ENCODE assay signal across 39 cellular contexts in the genomic region with DNA sequence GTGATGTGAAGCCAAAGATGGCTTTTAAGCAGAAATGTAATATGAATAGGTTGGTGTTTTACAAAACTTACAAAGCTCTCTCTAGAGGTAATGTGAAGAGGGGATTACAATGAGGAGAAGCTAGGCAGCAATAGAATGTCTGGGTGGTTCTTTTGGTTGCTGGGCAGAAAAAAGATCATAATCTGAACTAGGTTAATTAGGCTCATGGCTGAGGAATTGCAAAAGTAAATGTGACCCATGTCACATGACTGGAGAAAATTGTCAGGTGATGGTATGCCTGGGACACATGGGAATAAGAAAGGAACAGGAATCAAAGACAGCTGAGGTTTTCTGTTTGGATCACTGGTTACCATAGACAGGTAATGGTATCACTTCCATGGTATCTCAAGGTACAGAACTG. TPM values are rescaled to one million over a fixed set of nuclear protein-coding genes. Genes with fewer than 3 reads are reported as not detected.
"Had no signal": no experiment of that assay in that cellular context is flagged by ENCODE, and none has a peak within 500 bp of the region (broad histone marks: within the 10 kb centered on the region; RNA-seq: fewer than 3 reads in every experiment).

No MANE protein-coding gene starts in this region.

- H3K4me1 ChIP-seq: adrenal gland, body of pancreas, breast epithelium had no signal

- H3K27ac ChIP-seq: adrenal gland, body of pancreas, brain microvascular endothelial cell, breast epithelium, VCaP had no signal

- H3K9me3 Mint-ChIP-seq: activated T-helper 1 cell treated with anti-CD3 and anti-CD28 coated beads, Interleukin-12 subunit alpha, Interleukin-12 subunit beta, Interleukin-2, Interleukin-4 antibody, amounts not matched to agents 30 ng/mL and 10 ng/mL and 1 ng/mL, durations not matched to agents 14 hours and 24 hours and 36 hours had no signal

- H3K4me3 ChIP-seq: adrenal gland, body of pancreas, breast epithelium had no signal

- H3K27ac Mint-ChIP-seq: activated CD4-positive, alpha-beta memory T cell treated with anti-CD3 and anti-CD28 coated beads, Interleukin-2, amount 10 ng/mL, durations not matched to agents 7 days and 5 days; activated CD4-positive, alpha-beta T cell treated with anti-CD3 and anti-CD28 coated beads for 36 hours; activated CD4-positive, alpha-beta T cell treated with anti-CD3 and anti-CD28 coated beads, Interleukin-2, amount 10 ng/mL, durations not matched to agents 7 days and 5 days; activated CD8-positive, alpha-beta memory T cell treated with anti-CD3 and anti-CD28 coated beads, Interleukin-2, amount 10 ng/mL, durations not matched to agents 7 days and 5 days; activated CD8-positive, alpha-beta T cell treated with anti-CD3 and anti-CD28 coated beads, Interleukin-2, amount 10 ng/mL, durations not matched to agents 7 days and 5 days; activated naive CD4-positive, alpha-beta T cell treated with anti-CD3 and anti-CD28 coated beads for 36 hours; activated naive CD4-positive, alpha-beta T cell treated with anti-CD3 and anti-CD28 coated beads, Interleukin-2, amount 50 U/mL, for 72 hours; activated naive CD8-positive, alpha-beta T cell treated with anti-CD3 and anti-CD28 coated beads for 36 hours; activated T-cell treated with anti-CD3 and anti-CD28 coated beads, Interleukin-2, amount 50 U/mL, for 24 hours; activated T-helper 1 cell treated with anti-CD3 and anti-CD28 coated beads, Interleukin-12 subunit alpha, Interleukin-12 subunit beta, Interleukin-2, Interleukin-4 antibody, amounts not matched to agents 30 ng/mL and 10 ng/mL and 1 ng/mL, durations not matched to agents 14 hours and 24 hours and 36 hours; activated T-helper 17 cell treated with anti-CD3 and anti-CD28 coated beads, Interleukin-2, amount 50 U/mL, for 72 hours; T-helper 1 cell treated with Interleukin-12 subunit alpha and Interleukin-12 subunit beta and Interleukin-4 antibody, amounts not matched to agents 30 μg/mL and 1 μg/mL, for 36 hours; T-helper 2 cell treated with Interferon-gamma antibody and Interleukin-4, amounts not matched to agents 5 μg/mL and 100 μg/mL, for 36 hours had no signal

- H3K27me3 Mint-ChIP-seq: activated CD4-positive, alpha-beta memory T cell treated with anti-CD3 and anti-CD28 coated beads, Interleukin-2, amount 10 ng/mL, durations not matched to agents 7 days and 5 days; activated CD4-positive, alpha-beta T cell treated with anti-CD3 and anti-CD28 coated beads for 36 hours; activated CD4-positive, alpha-beta T cell treated with anti-CD3 and anti-CD28 coated beads, Interleukin-2, amount 10 ng/mL, durations not matched to agents 7 days and 5 days; activated CD8-positive, alpha-beta memory T cell treated with anti-CD3 and anti-CD28 coated beads, Interleukin-2, amount 10 ng/mL, durations not matched to agents 7 days and 5 days; activated naive CD8-positive, alpha-beta T cell treated with anti-CD3 and anti-CD28 coated beads for 36 hours; activated T-cell treated with anti-CD3 and anti-CD28 coated beads, Interleukin-2, amount 50 U/mL, for 24 hours; activated T-helper 17 cell treated with anti-CD3 and anti-CD28 coated beads, Interleukin-2, amount 50 U/mL, for 72 hours had no signal

- H3K27me3 ChIP-seq: adrenal gland, body of pancreas, brain microvascular endothelial cell, breast epithelium had no signal

- H3K4me3 Mint-ChIP-seq: activated CD4-positive, alpha-beta memory T cell treated with anti-CD3 and anti-CD28 coated beads, Interleukin-2, amount 10 ng/mL, durations not matched to agents 7 days and 5 days; activated CD4-positive, alpha-beta T cell treated with anti-CD3 and anti-CD28 coated beads for 36 hours; activated CD4-positive, alpha-beta T cell treated with anti-CD3 and anti-CD28 coated beads, Interleukin-2, amount 10 ng/mL, durations not matched to agents 7 days and 5 days; activated CD8-positive, alpha-beta memory T cell treated with anti-CD3 and anti-CD28 coated beads, Interleukin-2, amount 10 ng/mL, durations not matched to agents 7 days and 5 days; activated CD8-positive, alpha-beta T cell treated with anti-CD3 and anti-CD28 coated beads, Interleukin-2, amount 10 ng/mL, durations not matched to agents 7 days and 5 days; activated naive CD4-positive, alpha-beta T cell treated with anti-CD3 and anti-CD28 coated beads for 36 hours; activated naive CD8-positive, alpha-beta T cell treated with anti-CD3 and anti-CD28 coated beads for 36 hours; activated T-cell treated with anti-CD3 and anti-CD28 coated beads, Interleukin-2, amount 50 U/mL, for 24 hours; activated T-helper 1 cell treated with anti-CD3 and anti-CD28 coated beads, Interleukin-12 subunit alpha, Interleukin-12 subunit beta, Interleukin-2, Interleukin-4 antibody, amounts not matched to agents 30 ng/mL and 10 ng/mL and 1 ng/mL, durations not matched to agents 14 hours and 24 hours and 36 hours; activated T-helper 17 cell treated with anti-CD3 and anti-CD28 coated beads, Interleukin-2, amount 50 U/mL, for 72 hours; T-helper 1 cell treated with Interleukin-12 subunit alpha and Interleukin-12 subunit beta and Interleukin-4 antibody, amounts not matched to agents 30 μg/mL and 1 μg/mL, for 36 hours; T-helper 2 cell treated with Interferon-gamma antibody and Interleukin-4, amounts not matched to agents 5 μg/mL and 100 μg/mL, for 36 hours had no signal

- H3K4me1 Mint-ChIP-seq: activated CD4-positive, alpha-beta memory T cell treated with anti-CD3 and anti-CD28 coated beads, Interleukin-2, amount 10 ng/mL, durations not matched to agents 7 days and 5 days; activated CD4-positive, alpha-beta T cell treated with anti-CD3 and anti-CD28 coated beads for 36 hours; activated CD4-positive, alpha-beta T cell treated with anti-CD3 and anti-CD28 coated beads, Interleukin-2, amount 10 ng/mL, durations not matched to agents 7 days and 5 days; activated CD8-positive, alpha-beta memory T cell treated with anti-CD3 and anti-CD28 coated beads, Interleukin-2, amount 10 ng/mL, durations not matched to agents 7 days and 5 days; activated naive CD8-positive, alpha-beta T cell treated with anti-CD3 and anti-CD28 coated beads for 36 hours; activated T-helper 17 cell treated with anti-CD3 and anti-CD28 coated beads, Interleukin-2, amount 50 U/mL, for 72 hours had no signal

- H3K36me3 Mint-ChIP-seq: activated CD8-positive, alpha-beta memory T cell treated with anti-CD3 and anti-CD28 coated beads, Interleukin-2, amount 10 ng/mL, durations not matched to agents 7 days and 5 days; activated naive CD4-positive, alpha-beta T cell treated with anti-CD3 and anti-CD28 coated beads, Interleukin-2, amount 50 U/mL, for 72 hours; activated naive CD8-positive, alpha-beta T cell treated with anti-CD3 and anti-CD28 coated beads for 36 hours had no signal

- ATAC-seq: activated CD4-positive, alpha-beta T cell treated with anti-CD3 and anti-CD28 coated beads for 36 hours; activated CD4-positive, CD25-positive, alpha-beta regulatory T cell treated with anti-CD3 and anti-CD28 coated beads, Interleukin-2, amount 50 U/mL, for 24 hours; activated CD8-positive, alpha-beta memory T cell treated with anti-CD3 and anti-CD28 coated beads, Interleukin-2, amount 10 ng/mL, durations not matched to agents 7 days and 5 days; activated CD8-positive, alpha-beta T cell treated with anti-CD3 and anti-CD28 coated beads, Interleukin-2, amount 10 ng/mL, durations not matched to agents 7 days and 5 days; activated naive CD4-positive, alpha-beta T cell treated with anti-CD3 and anti-CD28 coated beads, Interleukin-2, amount 50 U/mL, for 72 hours; activated T-helper 17 cell treated with anti-CD3 and anti-CD28 coated beads, Interleukin-2, amount 50 U/mL, for 72 hours; body of pancreas had no signal

- DNase-seq: activated CD4-positive, alpha-beta memory T cell treated with anti-CD3 and anti-CD28 coated beads, Interleukin-2, amount 10 ng/mL, durations not matched to agents 7 days and 5 days; activated CD4-positive, alpha-beta T cell treated with anti-CD3 and anti-CD28 coated beads for 1 hour; activated CD4-positive, alpha-beta T cell treated with anti-CD3 and anti-CD28 coated beads for 36 hours; activated CD4-positive, alpha-beta T cell treated with anti-CD3 and anti-CD28 coated beads for 48 hours; activated CD4-positive, alpha-beta T cell treated with anti-CD3 and anti-CD28 coated beads, Interleukin-2, amount 10 ng/mL, durations not matched to agents 7 days and 5 days; activated CD4-positive, alpha-beta T cell treated with anti-CD3 and anti-CD28 coated beads, Interleukin-2, amount 50 U/mL, for 48 hours; activated CD4-positive, CD25-positive, alpha-beta regulatory T cell; activated CD8-positive, alpha-beta memory T cell treated with anti-CD3 and anti-CD28 coated beads for 24 hours; activated CD8-positive, alpha-beta memory T cell treated with anti-CD3 and anti-CD28 coated beads, Interleukin-2, amount 10 ng/mL, durations not matched to agents 7 days and 5 days; activated CD8-positive, alpha-beta memory T cell treated with anti-CD3 and anti-CD28 coated beads, Interleukin-2, amount 50 U/mL, for 48 hours; activated CD8-positive, alpha-beta T cell treated with anti-CD3 and anti-CD28 coated beads, Interleukin-2, amount 10 ng/mL, durations not matched to agents 7 days and 5 days; activated effector memory CD4-positive, alpha-beta T cell treated with anti-CD3 and anti-CD28 coated beads, Interleukin-2, amount 50 U/mL, for 16 hours; activated gamma-delta T cell treated with Interleukin-2 at 50 U/mL for 16 hours; activated naive CD4-positive, alpha-beta T cell; activated naive CD4-positive, alpha-beta T cell treated with anti-CD3 and anti-CD28 coated beads for 36 hours; activated naive CD4-positive, alpha-beta T cell treated with anti-CD3 and anti-CD28 coated beads, Interleukin-2, amount 50 U/mL, for 16 hours; activated naive CD8-positive, alpha-beta T cell treated with anti-CD3 and anti-CD28 coated beads for 36 hours; activated T-cell treated with anti-CD3 and anti-CD28 coated beads, Interleukin-2, amount 50 U/mL, for 24 hours; activated T-cell treated with anti-CD3 and anti-CD28 coated beads, Interleukin-2, amount 50 U/mL, for 48 hours; adrenal gland; amniotic stem cell; aorta; body of pancreas; brain microvascular endothelial cell; central memory CD4-positive, alpha-beta T cell; T-helper 2 cell; T-helper 9 cell had no signal

- H3K36me3 ChIP-seq: adrenal gland, brain microvascular endothelial cell, breast epithelium had no signal

- FAIRE-seq: astrocyte, colon, TTC549 had no signal

RNA-seq across cellular contexts. Expression of a gene that starts 7.5 kb away (rescaled TPM):
- total RNA-seq: activated CD4-positive, alpha-beta memory T cell treated with anti-CD3 and anti-CD28 coated beads, Interleukin-2, amount 10 ng/mL, durations not matched to agents 7 days and 5 days; activated CD4-positive, alpha-beta T cell treated with anti-CD3 and anti-CD28 coated beads for 36 hours; activated CD4-positive, alpha-beta T cell treated with anti-CD3 and anti-CD28 coated beads, Interleukin-2, amount 10 ng/mL, durations not matched to agents 7 days and 5 days; activated CD8-positive, alpha-beta memory T cell treated with anti-CD3 and anti-CD28 coated beads, Interleukin-2, amount 10 ng/mL, durations not matched to agents 7 days and 5 days; activated CD8-positive, alpha-beta T cell treated with anti-CD3 and anti-CD28 coated beads, Interleukin-2, amount 10 ng/mL, durations not matched to agents 7 days and 5 days; activated naive CD4-positive, alpha-beta T cell treated with anti-CD3 and anti-CD28 coated beads for 36 hours; activated naive CD4-positive, alpha-beta T cell treated with anti-CD3 and anti-CD28 coated beads, Interleukin-2, amount 50 U/mL, for 72 hours; activated naive CD8-positive, alpha-beta T cell treated with anti-CD3 and anti-CD28 coated beads for 36 hours; activated T-helper 1 cell treated with anti-CD3 and anti-CD28 coated beads, Interleukin-12 subunit alpha, Interleukin-12 subunit beta, Interleukin-2, Interleukin-4 antibody, amounts not matched to agents 30 ng/mL and 10 ng/mL and 1 ng/mL, durations not matched to agents 14 hours and 24 hours and 36 hours; activated T-helper 17 cell treated with anti-CD3 and anti-CD28 coated beads, Interleukin-2, amount 50 U/mL, for 72 hours; aorta; astrocyte; body of pancreas; breast epithelium; cardiac septum had no signal
